20 cellular contexts compared by ENCODE assay signal in the genomic region with DNA sequence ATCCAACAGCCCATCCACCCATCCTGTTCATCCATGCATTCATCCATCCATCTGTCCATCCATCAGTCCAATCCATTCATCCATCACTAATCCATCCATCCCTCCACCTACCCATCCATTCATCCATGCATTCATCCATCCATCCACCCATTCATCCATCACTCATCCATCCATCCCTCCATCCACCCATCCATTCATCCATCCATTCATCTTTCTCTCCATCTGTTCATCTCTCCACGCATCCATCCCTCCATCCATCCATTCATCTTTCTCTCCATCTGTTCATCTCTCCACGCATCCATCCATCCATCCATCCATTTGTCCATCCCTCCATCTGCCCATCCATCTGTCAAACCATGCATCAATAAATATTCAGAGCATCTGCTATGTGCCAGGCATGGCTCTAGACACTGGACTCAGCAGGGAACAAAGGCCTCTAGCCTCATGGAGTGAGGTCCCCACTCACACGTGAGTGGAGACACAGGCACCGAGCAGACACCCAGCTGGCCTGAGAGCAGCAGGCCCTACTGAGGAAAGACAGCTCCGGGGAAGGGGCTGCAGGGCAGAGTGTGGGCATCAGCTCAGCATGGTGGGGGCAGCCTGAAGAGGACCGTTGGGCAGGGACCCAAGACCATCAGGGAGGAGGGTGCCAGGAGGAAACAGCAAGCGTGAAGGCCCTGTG. TPM values are rescaled to one million over a fixed set of nuclear protein-coding genes. Genes with fewer than 3 reads are reported as not detected.
DNase-seq lines count a peak whose midpoint lies in the region; ATAC-seq and TF ChIP-seq lines count a peak whose summit lies in the region.
"Had no signal": no experiment of that assay in that cellular context is flagged by ENCODE, and none has a peak within 500 bp of the region (broad histone marks: within the 10 kb centered on the region; RNA-seq: fewer than 3 reads in every experiment).

No MANE protein-coding gene starts in this region.

- H3K9me3 ChIP-seq in osteoblast (ENCODE audit: low read depth, low read length) (no peaks in the 10 kb centered on the region), GM23248 (ENCODE audit: low read depth) (no peaks in the 10 kb centered on the region)

- H3K4me3 ChIP-seq in osteoblast (ENCODE audit: insufficient read depth, low read length) (no peak overlapping the region), GM23248 (no peak overlapping the region)
- H3K4me3 ChIP-seq: BLaER1 had no signal

- H3K79me2 ChIP-seq in osteoblast (ENCODE audit: insufficient read depth, low read length) (no peaks in the 10 kb centered on the region), GM23248 (ENCODE audit: insufficient read depth) (no peaks in the 10 kb centered on the region)

- no peaks in the 10 kb centered on the region for H3K36me3 ChIP-seq in osteoblast (ENCODE audit: insufficient read depth, low read length)
- H3K36me3 ChIP-seq in GM23248 (ENCODE audit: low read depth) = no peaks in the 10 kb centered on the region
- H3K36me3 ChIP-seq: BLaER1 had no signal

- H3K27me3 ChIP-seq in osteoblast (ENCODE audit: insufficient read depth, low read length) (no peaks in the 10 kb centered on the region), GM23248 (replicated peaks; ENCODE audit: insufficient read depth) (no peaks in the 10 kb centered on the region)
- H3K27me3 ChIP-seq: BLaER1 had no signal

- H3K27ac ChIP-seq in osteoblast (ENCODE audit: low read depth, low read length) = no peak overlapping the region
- H3K27ac ChIP-seq in GM23248 = no peak overlapping the region
- H3K27ac ChIP-seq: BLaER1, HL-60, RWPE1 had no signal

- no peak overlapping the region for H3K4me2 ChIP-seq in osteoblast (ENCODE audit: insufficient read depth, low read length)
- H3K4me2 ChIP-seq in GM23248 (ENCODE audit: unreplicated experiment) = no peak overlapping the region
- H3K4me2 ChIP-seq: BLaER1 had no signal

- peak; percentile 2 for DNase-seq in activated CD4-positive, alpha-beta T cell treated with anti-CD3 and anti-CD28 coated beads for 36 hours
- no peak for DNase-seq in activated CD4-positive, alpha-beta T cell treated with anti-CD3 and anti-CD28 coated beads, Interleukin-2, amount 50 U/mL, for 1 hour
- peak; percentile 21 for DNase-seq in DMS 273 treated with DMSO at 0.1 percent for 48 hours (lab: John Stamatoyannopoulos, UW)
- peak; percentile 50 for DNase-seq in chondrocyte (ENCODE audit: low spot score)
- DNase-seq in osteoblast (ENCODE audit: insufficient read length, low spot score, missing footprints) = peak; percentile 65
- no peak for DNase-seq in GM23248
- DNase-seq in NCI-H526 (lab: John Stamatoyannopoulos, UW) = no peak
- DNase-seq: DMS79 treated with DMSO at 0.1 percent for 48 hours, HCEC 1CT, NCI-H1105 treated with DMSO at 0.1 percent for 48 hours, NCI-H1930, NCI-H446, NCI-H748 treated with DMSO at 0.1 percent for 48 hours had no signal

- no peaks in the 10 kb centered on the region for H3K27me3 Mint-ChIP-seq in activated CD4-positive, alpha-beta T cell treated with anti-CD3 and anti-CD28 coated beads for 36 hours
- peaks cover 20% of the 10 kb centered on the region for H3K27me3 Mint-ChIP-seq in chondrocyte (ENCODE audit: low read depth)

- no peak for ATAC-seq in activated CD4-positive, alpha-beta T cell treated with anti-CD3 and anti-CD28 coated beads for 36 hours
- ATAC-seq in HG03095 (IDR thresholded peaks at IDR 0.05; ENCODE audit: unreplicated experiment) = no peak
- ATAC-seq: CD8-positive, alpha-beta T cell had no signal

- no peaks in the 10 kb centered on the region for H3K9me3 Mint-ChIP-seq in activated CD4-positive, alpha-beta T cell treated with anti-CD3 and anti-CD28 coated beads for 36 hours (ENCODE audit: low read depth)
- no peaks in the 10 kb centered on the region for H3K9me3 Mint-ChIP-seq in chondrocyte (ENCODE audit: low read depth)
- H3K9me3 Mint-ChIP-seq: CD8-positive, alpha-beta T cell had no signal

- in situ Hi-C loops in GM23248 (cut with MboI) = no loop called here

- no peaks in the 10 kb centered on the region for H3K9me2 ChIP-seq in GM23248 (ENCODE audit: insufficient read depth)

- no peaks in the 10 kb centered on the region for H3K4me1 Mint-ChIP-seq in activated CD4-positive, alpha-beta T cell treated with anti-CD3 and anti-CD28 coated beads for 36 hours
- H3K4me1 Mint-ChIP-seq in chondrocyte (ENCODE audit: low read depth) = no peaks in the 10 kb centered on the region

- no peak overlapping the region for H3K9ac ChIP-seq in GM23248
- H3K9ac ChIP-seq: BLaER1 had no signal

- intact Hi-C loops in activated CD4-positive, alpha-beta T cell treated with anti-CD3 and anti-CD28 coated beads for 36 hours (cut with DNase I, micrococcal nuclease) = no loop called here

- 36 to 40% methylated on average over 7 of the region's 7 CpGs for WGBS in GM23248 (ENCODE audit: low coverage in 1 of 2, low lambda C conversion rate in 2 of 2, missing lambda C conversion rate in 2 of 2), 2 experiments

- H3K4me1 ChIP-seq in osteoblast (ENCODE audit: insufficient read depth, low read length) (no peaks in the 10 kb centered on the region), GM23248 (ENCODE audit: insufficient read depth) (no peaks in the 10 kb centered on the region)
- H3K4me1 ChIP-seq: BLaER1 had no signal

- H3K27ac Mint-ChIP-seq in activated CD4-positive, alpha-beta T cell treated with anti-CD3 and anti-CD28 coated beads for 36 hours = no peak overlapping the region
- no peak overlapping the region for H3K27ac Mint-ChIP-seq in chondrocyte (ENCODE audit: unreplicated experiment)
- H3K27ac Mint-ChIP-seq: CD8-positive, alpha-beta T cell had no signal

- CTCF ChIA-PET in activated CD4-positive, alpha-beta T cell treated with anti-CD3 and anti-CD28 coated beads for 36 hours (lab: Charles Lee) = interaction anchor here (0.7 kb wide), 1 partner anchor 12 kb away, joined by 3 read pairs; no protein-coding TSS in a partner anchor

- H3K4me3 Mint-ChIP-seq in activated CD4-positive, alpha-beta T cell treated with anti-CD3 and anti-CD28 coated beads for 36 hours = no peak overlapping the region
- H3K4me3 Mint-ChIP-seq in chondrocyte (ENCODE audit: unreplicated experiment) = no peak overlapping the region
- H3K4me3 Mint-ChIP-seq: CD8-positive, alpha-beta T cell had no signal

- no peaks in the 10 kb centered on the region for H4K20me1 ChIP-seq in osteoblast (ENCODE audit: insufficient read depth, low read length)
- no peaks in the 10 kb centered on the region for H4K20me1 ChIP-seq in GM23248 (ENCODE audit: insufficient read depth)
- H4K20me1 ChIP-seq: BLaER1 had no signal

- POLR2A ChIA-PET in activated CD4-positive, alpha-beta T cell treated with anti-CD3 and anti-CD28 coated beads for 36 hours (lab: Charles Lee) = no interaction called here

- TF ChIP-seq CTCF in chondrocyte (IDR thresholded peaks at IDR 0.05) (no peak), osteoblast (IDR thresholded peaks at IDR 0.05; ENCODE audit: extremely low read depth, low read depth, low read length) (no peak)

- H2AFZ ChIP-seq in osteoblast (ENCODE audit: low read length) (no peak overlapping the region), GM23248 (no peak overlapping the region)

- H3K36me3 Mint-ChIP-seq in activated CD4-positive, alpha-beta T cell treated with anti-CD3 and anti-CD28 coated beads for 36 hours (ENCODE audit: low read depth) = no peaks in the 10 kb centered on the region
- no peaks in the 10 kb centered on the region for H3K36me3 Mint-ChIP-seq in chondrocyte (ENCODE audit: low read depth)
- H3K36me3 Mint-ChIP-seq: CD8-positive, alpha-beta T cell had no signal

- H3F3A ChIP-seq in GM23248 (ENCODE audit: insufficient read depth) = no peaks in the 10 kb centered on the region

RNA-seq across cellular contexts. Expression of a gene that starts 9.6 kb away (rescaled TPM):
- total RNA-seq in activated CD4-positive, alpha-beta T cell treated with anti-CD3 and anti-CD28 coated beads for 36 hours = not detected
- total RNA-seq in chondrocyte (not detected in 3 replicates), osteoblast (not detected in 2 replicates)
- total RNA-seq in GM23248 (2014; rRNA removed; shearing (Covaris generic)) = not detected in 2 replicates
- polyA plus RNA-seq in GM23248 (2016; fragmentation: Nextera tagmentation; extraction: Ambion mirVana) = not detected in 2 replicates
- total RNA-seq: A172; CD8-positive, alpha-beta T cell; G401 had no signal

RNA-seq across cellular contexts. Expression of a gene that starts 20.9 kb away (rescaled TPM):
- not detected for total RNA-seq in activated CD4-positive, alpha-beta T cell treated with anti-CD3 and anti-CD28 coated beads for 36 hours
- total RNA-seq in chondrocyte (not detected in 3 replicates), osteoblast (not detected in 2 replicates)
- not detected in 2 replicates for total RNA-seq in GM23248 (2014; rRNA removed; shearing (Covaris generic))
- polyA plus RNA-seq in GM23248 (2016; fragmentation: Nextera tagmentation; extraction: Ambion mirVana) = not detected in 2 replicates
- total RNA-seq: A172; CD8-positive, alpha-beta T cell; G401 had no signal

RNA-seq across cellular contexts. Expression of a gene that starts 28.2 kb away (rescaled TPM):
- total RNA-seq in activated CD4-positive, alpha-beta T cell treated with anti-CD3 and anti-CD28 coated beads for 36 hours = not detected
- total RNA-seq in chondrocyte (not detected in 3 replicates), osteoblast (not detected in 2 replicates)
- not detected in 2 replicates for total RNA-seq in GM23248 (2014; rRNA removed; shearing (Covaris generic))
- not detected in 2 replicates for polyA plus RNA-seq in GM23248 (2016; fragmentation: Nextera tagmentation; extraction: Ambion mirVana)
- total RNA-seq: A172; CD8-positive, alpha-beta T cell; G401 had no signal

RNA-seq across cellular contexts. Expression of a gene that starts 43.2 kb away (rescaled TPM):
- not detected for total RNA-seq in activated CD4-positive, alpha-beta T cell treated with anti-CD3 and anti-CD28 coated beads for 36 hours
- total RNA-seq in chondrocyte = not detected in 3 replicates
- total RNA-seq in osteoblast = not detected in 2 replicates
- total RNA-seq in GM23248 (2014; rRNA removed; shearing (Covaris generic)) = not detected in 2 replicates
- polyA plus RNA-seq in GM23248 (2016; fragmentation: Nextera tagmentation; extraction: Ambion mirVana) = not detected in 2 replicates
- total RNA-seq: A172; CD8-positive, alpha-beta T cell; G401 had no signal

RNA-seq across cellular contexts. Expression of a gene that starts 50.0 kb away (rescaled TPM):
- not detected for total RNA-seq in activated CD4-positive, alpha-beta T cell treated with anti-CD3 and anti-CD28 coated beads for 36 hours
- total RNA-seq in chondrocyte (not detected in 3 replicates), osteoblast (not detected in 2 replicates)
- not detected in 2 replicates for total RNA-seq in GM23248 (2014; rRNA removed; shearing (Covaris generic))
- polyA plus RNA-seq in GM23248 (2016; fragmentation: Nextera tagmentation; extraction: Ambion mirVana) = not detected in 2 replicates
- total RNA-seq: A172; CD8-positive, alpha-beta T cell; G401 had no signal

Comparison
In these comparisons a context has a peak if more than half of its experiments do, and no peak if none do; other contexts are left out.
1. DNase-seq: peak in activated CD4-positive, alpha-beta T cell treated with anti-CD3 and anti-CD28 coated beads for 36 hours (single experiment), DMS 273 treated with DMSO at 0.1 percent for 48 hours (single experiment), chondrocyte (single experiment) and osteoblast (single experiment); none in activated CD4-positive, alpha-beta T cell treated with anti-CD3 and anti-CD28 coated beads, Interleukin-2, amount 50 U/mL, for 1 hour (single experiment), GM23248 (single experiment) and NCI-H526 (0 of 2).